Comparison of ENCODE assay signal across 11 cellular contexts in the genomic region with DNA sequence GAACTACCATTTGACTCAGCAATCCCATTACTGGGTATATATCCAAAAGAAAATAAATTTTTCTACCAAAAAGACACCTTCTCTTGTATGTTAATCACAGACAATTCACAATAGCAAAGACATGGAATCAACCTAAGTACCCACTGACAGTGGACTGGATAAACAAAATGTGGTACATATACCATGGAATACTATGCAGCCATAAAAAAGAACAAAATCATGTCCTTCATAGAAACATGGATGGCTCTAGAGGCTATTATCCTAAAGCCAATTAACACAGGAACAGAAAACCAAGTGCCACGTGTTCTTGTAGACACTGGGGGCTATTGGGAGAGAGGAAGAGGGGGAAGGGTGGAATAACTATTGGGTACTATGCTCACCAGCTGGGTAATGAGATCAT. TPM values are rescaled to one million over a fixed set of nuclear protein-coding genes. Genes with fewer than 3 reads are reported as not detected.
"Had no signal": no experiment of that assay in that cellular context is flagged by ENCODE, and none has a peak within 500 bp of the region (broad histone marks: within the 10 kb centered on the region; RNA-seq: fewer than 3 reads in every experiment).

No MANE protein-coding gene starts in this region.

- H3K9me3 ChIP-seq: HAP-1 had no signal

- H2AFZ ChIP-seq: GM23248, GM23338 had no signal

- DNase-seq: GM23248, GOT3, H7, H9, HCEC 1CT, HFFc6 had no signal

- H3K4me2 ChIP-seq: GM23338 had no signal

- H3K4me1 ChIP-seq: HAP-1 had no signal

- H3K36me3 ChIP-seq: HAP-1 had no signal

- H3K27ac ChIP-seq: GM23248 had no signal

- H3K9ac ChIP-seq: GM23248 had no signal

- FAIRE-seq: H1, H54 had no signal

- H3K4me3 ChIP-seq: GM23248, GM23338, HAP-1 had no signal

- ATAC-seq: GM23338, HCT116 had no signal

RNA-seq across cellular contexts. Expression of gene FLACC1, which starts 27.7 kb away (rescaled TPM):
- total RNA-seq: H7 had no signal
- polyA plus RNA-seq: H1 had no signal
